26 cellular contexts compared by ENCODE assay signal in the genomic region with DNA sequence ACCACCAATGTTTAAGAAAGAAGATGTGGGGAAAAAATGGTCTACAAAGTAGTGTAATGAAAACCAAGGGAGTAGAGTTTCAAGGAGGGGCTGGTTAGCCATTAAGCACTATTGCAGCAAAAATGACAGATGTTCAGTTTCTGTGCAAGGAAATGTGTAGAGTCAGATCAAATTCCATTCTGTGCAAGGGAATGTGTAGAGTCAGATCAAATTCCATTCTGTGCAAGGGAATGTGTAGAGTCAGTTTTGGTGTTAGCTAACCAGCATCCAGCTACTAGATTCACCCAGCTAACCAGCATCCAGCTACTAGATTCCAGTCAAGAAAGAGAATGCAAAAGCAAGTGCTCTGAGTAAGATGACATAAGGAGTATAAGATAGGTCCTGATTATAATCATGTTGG.
"Had no signal": no experiment of that assay in that cellular context is flagged by ENCODE, and none has a peak within 500 bp of the region (broad histone marks: within the 10 kb centered on the region; RNA-seq: fewer than 3 reads in every experiment).

No MANE protein-coding gene starts in this region.

- H3K27ac ChIP-seq: ascending aorta, esophagus muscularis mucosa, gastrocnemius medialis, hepatocyte, left lung, skin epidermis, thoracic aorta had no signal

- H3K9me3 Mint-ChIP-seq: activated naive CD8-positive, alpha-beta T cell treated with anti-CD3 and anti-CD28 coated beads, Interleukin-2, amount 10 ng/mL, durations not matched to agents 7 days and 5 days; activated T-helper 1 cell treated with anti-CD3 and anti-CD28 coated beads, Interleukin-12 subunit alpha, Interleukin-12 subunit beta, Interleukin-2, Interleukin-4 antibody, amounts not matched to agents 30 ng/mL and 10 ng/mL and 1 ng/mL, durations not matched to agents 14 hours and 24 hours and 36 hours had no signal

- H3K9me3 ChIP-seq: ascending aorta, esophagus muscularis mucosa, gastrocnemius medialis, thoracic aorta had no signal

- H3K27ac Mint-ChIP-seq: activated CD4-positive, alpha-beta memory T cell treated with anti-CD3 and anti-CD28 coated beads for 36 hours; activated CD4-positive, alpha-beta T cell treated with anti-CD3 and anti-CD28 coated beads, Interleukin-2, amount 10 ng/mL, durations not matched to agents 24 days and 14 days; activated naive CD4-positive, alpha-beta T cell treated with anti-CD3 and anti-CD28 coated beads, Interleukin-2, amount 10 ng/mL, durations not matched to agents 7 days and 5 days; activated naive CD8-positive, alpha-beta T cell treated with anti-CD3 and anti-CD28 coated beads, Interleukin-2, amount 10 ng/mL, durations not matched to agents 7 days and 5 days; activated T-helper 1 cell treated with anti-CD3 and anti-CD28 coated beads, Interleukin-12 subunit alpha, Interleukin-12 subunit beta, Interleukin-2, Interleukin-4 antibody, amounts not matched to agents 30 ng/mL and 10 ng/mL and 1 ng/mL, durations not matched to agents 14 hours and 24 hours and 36 hours; dendritic cell treated with granulocyte-macrophage colony-stimulating factor and Interleukin-4, amounts not matched to agents 40 ng/mL and 50 ng/mL, for 4 days; nephron; stimulated activated effector memory CD8-positive, alpha-beta T cell treated with anti-CD3 and anti-CD28 coated beads, Interleukin-12 subunit alpha, Interleukin-12 subunit beta, amount 100 ng/mL, for 72 hours; stimulated activated naive CD8-positive, alpha-beta T cell treated with anti-CD3 and anti-CD28 coated beads, Interleukin-15, Interleukin-2, amounts not matched to agents 100 ng/mL and 50 ng/mL, for 24 hours; T-helper 17 cell had no signal

- H3K4me3 Mint-ChIP-seq: activated CD4-positive, alpha-beta memory T cell treated with anti-CD3 and anti-CD28 coated beads for 36 hours; activated CD4-positive, alpha-beta T cell treated with anti-CD3 and anti-CD28 coated beads, Interleukin-2, amount 10 ng/mL, durations not matched to agents 24 days and 14 days; activated naive CD4-positive, alpha-beta T cell treated with anti-CD3 and anti-CD28 coated beads, Interleukin-2, amount 10 ng/mL, durations not matched to agents 7 days and 5 days; activated naive CD8-positive, alpha-beta T cell treated with anti-CD3 and anti-CD28 coated beads, Interleukin-2, amount 10 ng/mL, durations not matched to agents 7 days and 5 days; activated T-helper 1 cell treated with anti-CD3 and anti-CD28 coated beads, Interleukin-12 subunit alpha, Interleukin-12 subunit beta, Interleukin-2, Interleukin-4 antibody, amounts not matched to agents 30 ng/mL and 10 ng/mL and 1 ng/mL, durations not matched to agents 14 hours and 24 hours and 36 hours; dendritic cell treated with granulocyte-macrophage colony-stimulating factor and Interleukin-4, amounts not matched to agents 40 ng/mL and 50 ng/mL, for 4 days; nephron; stimulated activated effector memory CD8-positive, alpha-beta T cell treated with anti-CD3 and anti-CD28 coated beads, Interleukin-12 subunit alpha, Interleukin-12 subunit beta, amount 100 ng/mL, for 72 hours; stimulated activated naive CD8-positive, alpha-beta T cell treated with anti-CD3 and anti-CD28 coated beads, Interleukin-15, Interleukin-2, amounts not matched to agents 100 ng/mL and 50 ng/mL, for 24 hours; T-helper 17 cell had no signal

- H3K4me1 ChIP-seq: ascending aorta, esophagus muscularis mucosa, gastrocnemius medialis, left lung had no signal

- H3K27me3 Mint-ChIP-seq: activated CD4-positive, alpha-beta T cell treated with anti-CD3 and anti-CD28 coated beads, Interleukin-2, amount 10 ng/mL, durations not matched to agents 24 days and 14 days; activated naive CD4-positive, alpha-beta T cell treated with anti-CD3 and anti-CD28 coated beads, Interleukin-2, amount 10 ng/mL, durations not matched to agents 7 days and 5 days; activated naive CD8-positive, alpha-beta T cell treated with anti-CD3 and anti-CD28 coated beads, Interleukin-2, amount 10 ng/mL, durations not matched to agents 7 days and 5 days; dendritic cell treated with granulocyte-macrophage colony-stimulating factor and Interleukin-4, amounts not matched to agents 40 ng/mL and 50 ng/mL, for 4 days; stimulated activated naive CD8-positive, alpha-beta T cell treated with anti-CD3 and anti-CD28 coated beads, Interleukin-15, Interleukin-2, amounts not matched to agents 100 ng/mL and 50 ng/mL, for 24 hours; T-helper 17 cell had no signal

- DNase-seq: activated CD4-positive, alpha-beta memory T cell treated with anti-CD3 and anti-CD28 coated beads for 36 hours; activated CD4-positive, alpha-beta T cell treated with anti-CD3 and anti-CD28 coated beads, Interleukin-2, amount 10 ng/mL, durations not matched to agents 24 days and 14 days; activated CD4-positive, CD25-positive, alpha-beta regulatory T cell treated with anti-CD3 and anti-CD28 coated beads, Interleukin-2, amount 50 U/mL, for 72 hours; activated CD8-positive, alpha-beta memory T cell treated with anti-CD3 and anti-CD28 coated beads, Interleukin-2, amount 50 U/mL, for 4 hours; activated effector memory CD4-positive, alpha-beta T cell treated with anti-CD3 and anti-CD28 coated beads, Interleukin-2, amount 50 U/mL, for 16 hours; activated naive CD4-positive, alpha-beta T cell treated with anti-CD3 and anti-CD28 coated beads, Interleukin-2, amount 10 ng/mL, durations not matched to agents 7 days and 5 days; activated naive CD8-positive, alpha-beta T cell treated with anti-CD3 and anti-CD28 coated beads, Interleukin-2, amount 10 ng/mL, durations not matched to agents 7 days and 5 days; activated T-cell treated with anti-CD3 and anti-CD28 coated beads, Interleukin-2, amount 50 U/mL, for 1 hour; caudate nucleus; gastrocnemius medialis; kidney; left lung; stimulated activated CD4-positive, alpha-beta T cell treated with anti-CD3 and anti-CD28 coated beads, Interleukin-4, amount 100 ng/mL, for 24 hours; T-helper 17 cell; T1000 had no signal

- H3K4me1 Mint-ChIP-seq: activated CD4-positive, alpha-beta T cell treated with anti-CD3 and anti-CD28 coated beads, Interleukin-2, amount 10 ng/mL, durations not matched to agents 24 days and 14 days; activated naive CD4-positive, alpha-beta T cell treated with anti-CD3 and anti-CD28 coated beads, Interleukin-2, amount 10 ng/mL, durations not matched to agents 7 days and 5 days; activated naive CD8-positive, alpha-beta T cell treated with anti-CD3 and anti-CD28 coated beads, Interleukin-2, amount 10 ng/mL, durations not matched to agents 7 days and 5 days; nephron; stimulated activated effector memory CD8-positive, alpha-beta T cell treated with anti-CD3 and anti-CD28 coated beads, Interleukin-12 subunit alpha, Interleukin-12 subunit beta, amount 100 ng/mL, for 72 hours; T-helper 17 cell had no signal

- H3K4me3 ChIP-seq: ascending aorta, esophagus muscularis mucosa, gastrocnemius medialis, hepatocyte, left lung, lung, skin epidermis, thoracic aorta had no signal

- H3K27me3 ChIP-seq: ascending aorta, esophagus muscularis mucosa, gastrocnemius medialis, hepatocyte, left lung had no signal

- H3K36me3 ChIP-seq: ascending aorta, esophagus muscularis mucosa, gastrocnemius medialis, left lung, thoracic aorta had no signal

- H3K36me3 Mint-ChIP-seq: activated CD4-positive, alpha-beta memory T cell treated with anti-CD3 and anti-CD28 coated beads for 36 hours; activated naive CD4-positive, alpha-beta T cell treated with anti-CD3 and anti-CD28 coated beads, Interleukin-2, amount 10 ng/mL, durations not matched to agents 7 days and 5 days; activated naive CD8-positive, alpha-beta T cell treated with anti-CD3 and anti-CD28 coated beads, Interleukin-2, amount 10 ng/mL, durations not matched to agents 7 days and 5 days; stimulated activated effector memory CD8-positive, alpha-beta T cell treated with anti-CD3 and anti-CD28 coated beads, Interleukin-12 subunit alpha, Interleukin-12 subunit beta, amount 100 ng/mL, for 72 hours had no signal
